Comparison of ENCODE assay signal across 8 cellular contexts in genomic region chr20:58890454-58891075, GRCh38. TPM values are rescaled to one million over a fixed set of nuclear protein-coding genes. Genes with fewer than 3 reads are reported as not detected.
DNase-seq lines count a peak whose midpoint lies in the region; ATAC-seq lines count a peak whose summit lies in the region.

No MANE protein-coding gene starts in this region.

- ATAC-seq in HG02759 (IDR thresholded peaks at IDR 0.05; ENCODE audit: unreplicated experiment) (peak; percentile 41), HG03565 (IDR thresholded peaks at IDR 0.05; ENCODE audit: unreplicated experiment) (no peak)

- DNase-seq in EL (peak; percentile 83), NCI-H2171 (lab: John Stamatoyannopoulos, UW) (peak; percentile 87), cerebellum (ENCODE audit: low spot score) (peak; percentile 44), kidney tubule cell (ENCODE audit: low spot score) (peak; percentile 74)
- peak; percentile 57 for DNase-seq in activated CD4-positive, alpha-beta T cell treated with anti-CD3 and anti-CD28 coated beads for 1 hour
- DNase-seq in stimulated activated CD4-positive, alpha-beta T cell treated with anti-CD3 and anti-CD28 coated beads, Interleukin-12 subunit alpha, Interleukin-12 subunit beta, amount 100 ng/mL, for 48 hours (ENCODE audit: low read depth in 2 of 3, low spot score in 1 of 3) = peak; percentile 37 to 54 (median 48)

RNA-seq across cellular contexts. Expression of gene GNAS, which starts 38.0 kb away (rescaled TPM):
- total RNA-seq in cerebellum = 376 TPM

RNA-seq across cellular contexts. Expression of gene GNAS-AS1, which starts 39.9 kb away (rescaled TPM):
- 2.0 TPM for total RNA-seq in cerebellum
